8 cellular contexts compared by ENCODE assay signal in genomic region chr6:105401247-105402089, GRCh38. TPM values are rescaled to one million over a fixed set of nuclear protein-coding genes. Genes with fewer than 3 reads are reported as not detected.
DNase-seq lines count a peak whose midpoint lies in the region; ATAC-seq, FAIRE-seq and TF ChIP-seq lines count a peak whose summit lies in the region.

No MANE protein-coding gene starts in this region.

- H2AFZ ChIP-seq in astrocyte (ENCODE audit: low read depth, low read length) = peak overlapping the region; percentile 80

- no peak for ATAC-seq in Right ventricle myocardium superior (ENCODE audit: poor library complexity)
- ATAC-seq in lower lobe of right lung = no peak
- no peak for ATAC-seq in GM18861 (IDR thresholded peaks at IDR 0.05; ENCODE audit: unreplicated experiment)
- no peak for ATAC-seq in HG03571 (IDR thresholded peaks at IDR 0.05; ENCODE audit: unreplicated experiment)

- no peak for FAIRE-seq in astrocyte (lab: Jason Lieb, UNC)

- H3K4me2 ChIP-seq in astrocyte (ENCODE audit: low read length) = peak overlapping the region; percentile 95

- H3K36me3 ChIP-seq in cardiac muscle cell (no peaks in the 10 kb centered on the region), astrocyte (ENCODE audit: insufficient read depth, low read length) (peaks cover 2% of the 10 kb centered on the region), lower lobe of right lung (peaks cover 8% of the 10 kb centered on the region), uterus (no peaks in the 10 kb centered on the region)

- no peak overlapping the region for H3K9ac ChIP-seq in astrocyte (ENCODE audit: low read length)

- H3K79me2 ChIP-seq in astrocyte (ENCODE audit: insufficient read depth, low read length) = peaks cover 52% of the 10 kb centered on the region

- peak overlapping the region; percentile 90 for H3K4me3 Mint-ChIP-seq in astrocyte (ENCODE audit: unreplicated experiment)

- H3K36me3 Mint-ChIP-seq in astrocyte (ENCODE audit: low read depth, unreplicated experiment) = peaks cover 2% of the 10 kb centered on the region

- H3K9me3 ChIP-seq in cardiac muscle cell (ENCODE audit: low read depth) = no peaks in the 10 kb centered on the region
- H3K9me3 ChIP-seq in astrocyte (ENCODE audit: insufficient read depth, low read depth, low read length) = no peaks in the 10 kb centered on the region
- no peaks in the 10 kb centered on the region for H3K9me3 ChIP-seq in lower lobe of right lung
- H3K9me3 ChIP-seq in uterus = no peaks in the 10 kb centered on the region

- H3K4me1 Mint-ChIP-seq in astrocyte (ENCODE audit: low read depth, unreplicated experiment) = peaks cover 15% of the 10 kb centered on the region

- H4K20me1 ChIP-seq in astrocyte (ENCODE audit: insufficient read depth, low read length) = peaks cover 44% of the 10 kb centered on the region

- TF ChIP-seq POLR2A in uterus (IDR thresholded peaks at IDR 0.05) = no peak

- no peak for TF ChIP-seq CTCF in cardiac muscle cell (IDR thresholded peaks at IDR 0.05; ENCODE audit: low read depth, low read length)
- no peak for TF ChIP-seq CTCF in astrocyte (IDR thresholded peaks at IDR 0.05; ENCODE audit: insufficient read depth, low read depth, low read length)
- no peak for TF ChIP-seq CTCF in lower lobe of right lung (IDR thresholded peaks at IDR 0.05)
- TF ChIP-seq CTCF in uterus (IDR thresholded peaks at IDR 0.05) = no peak

- H3K27me3 Mint-ChIP-seq in astrocyte (ENCODE audit: low read depth, unreplicated experiment) = peaks cover 3% of the 10 kb centered on the region

- no peaks in the 10 kb centered on the region for H3K27me3 ChIP-seq in cardiac muscle cell
- H3K27me3 ChIP-seq in astrocyte (ENCODE audit: insufficient read depth, low read length) = no peaks in the 10 kb centered on the region
- no peaks in the 10 kb centered on the region for H3K27me3 ChIP-seq in lower lobe of right lung (ENCODE audit: low read depth)
- no peaks in the 10 kb centered on the region for H3K27me3 ChIP-seq in uterus

- H3K9me3 Mint-ChIP-seq in astrocyte (ENCODE audit: unreplicated experiment) = no peaks in the 10 kb centered on the region

- H3K4me3 ChIP-seq in cardiac muscle cell (peak overlapping the region; percentile 99), astrocyte (ENCODE audit: insufficient read depth, low read depth, low read length) (peak overlapping the region; percentile 92), lower lobe of right lung (peak overlapping the region; percentile 88), uterus (peak overlapping the region; percentile 88 to 97)

- H3K4me1 ChIP-seq in cardiac muscle cell (ENCODE audit: low read depth) (peaks cover 40% of the 10 kb centered on the region), astrocyte (ENCODE audit: insufficient read depth, low read length) (peaks cover 9% of the 10 kb centered on the region), lower lobe of right lung (peaks cover 39% of the 10 kb centered on the region), uterus (peaks cover 0 to 5% of the 10 kb centered on the region in 2 donors)

- intact Hi-C loops in Right ventricle myocardium superior (cut with DNase I) = loop anchor here (2.0 kb wide), 1 partner anchor 315 kb away; no protein-coding TSS in a partner anchor
- intact Hi-C loops in lower lobe of right lung (cut with DNase I) = no loop called here
- intact Hi-C loops in uterus (cut with DNase I; ENCODE audit: low total_unique reads) = no loop called here

- H3K27ac Mint-ChIP-seq in astrocyte (ENCODE audit: unreplicated experiment) = peak overlapping the region; percentile 88

- DNase-seq in cardiac muscle cell (ENCODE audit: low read depth in 1 of 2, low spot score in 1 of 2) (peak in 1 of 2 donors; percentile 5), Right ventricle myocardium superior (no peak), astrocyte (ENCODE audit: low read depth) (peak; percentile 7), lower lobe of right lung (no peak), uterus (no peak), hypothalamus (lab: John Stamatoyannopoulos, UW) (no peak)

- H3K27ac ChIP-seq in cardiac muscle cell (no peak overlapping the region), astrocyte (ENCODE audit: low read depth, low read length) (no peak overlapping the region), lower lobe of right lung (no peak overlapping the region), uterus (no peak overlapping the region)

RNA-seq across cellular contexts. Expression of gene PREP, which starts 1.4 kb away (rescaled TPM):
- total RNA-seq in cardiac muscle cell (28.7 and 34.1 TPM in 2 replicates), Right ventricle myocardium superior (23.0 TPM), astrocyte (55.4 and 56.0 TPM in 2 replicates), lower lobe of right lung (30.0 TPM), uterus (10 to 100 TPM in 3 of 4 donors, 1 to 10 TPM in 1; 9.7 to 29.6 (median 17.1) TPM)
- 67.6 and 69.0 TPM in 2 replicates for polyA plus RNA-seq in cardiac muscle cell
